In genomic region chr11:14578551-14578956, GRCh38 we compare ENCODE assay signal across 8 cellular contexts. TPM values are rescaled to one million over a fixed set of nuclear protein-coding genes. Genes with fewer than 3 reads are reported as not detected.
DNase-seq lines count a peak whose midpoint lies in the region; ATAC-seq and TF ChIP-seq lines count a peak whose summit lies in the region.

No MANE protein-coding gene starts in this region.

- H3K9me3 ChIP-seq in CD8-positive, alpha-beta T cell (ENCODE audit: low read length), result no peaks in the 10 kb centered on the region
- H3K9me3 ChIP-seq in RWPE2 (ENCODE audit: severe bottlenecking) (no peaks in the 10 kb centered on the region), lower lobe of right lung (no peaks in the 10 kb centered on the region), thymus (ENCODE audit: control insufficient read depth) (no peaks in the 10 kb centered on the region)

- no peaks in the 10 kb centered on the region for H3K27me3 Mint-ChIP-seq in CD8-positive, alpha-beta T cell (ENCODE audit: low read depth)
- no peaks in the 10 kb centered on the region for H3K27me3 Mint-ChIP-seq in activated naive CD8-positive, alpha-beta T cell treated with anti-CD3 and anti-CD28 coated beads, Interleukin-2, amount 10 ng/mL, durations not matched to agents 7 days and 5 days

- CTCF ChIA-PET in CD8-positive, alpha-beta T cell (lab: Charles Lee), result interaction anchor here (0.7 to 2.0 kb wide), 16 partner anchors 12 to 328 kb away, joined by 3 to 9 read pairs (median 4); partner anchors contain the start of genes PDE3B and PSMA1

- H3K4me1 ChIP-seq in CD8-positive, alpha-beta T cell (ENCODE audit: insufficient read depth, low read length), result peaks cover 42% of the 10 kb centered on the region
- H3K4me1 ChIP-seq in RWPE2 (ENCODE audit: insufficient read depth, poor library complexity, severe bottlenecking), result no peaks in the 10 kb centered on the region
- peaks cover 21% of the 10 kb centered on the region for H3K4me1 ChIP-seq in lower lobe of right lung
- peaks cover 15% of the 10 kb centered on the region for H3K4me1 ChIP-seq in thymus (ENCODE audit: control insufficient read depth, insufficient read depth, low read length)

- H3K36me3 Mint-ChIP-seq in CD8-positive, alpha-beta T cell, result peaks cover 56% of the 10 kb centered on the region
- H3K36me3 Mint-ChIP-seq in activated naive CD8-positive, alpha-beta T cell treated with anti-CD3 and anti-CD28 coated beads, Interleukin-2, amount 10 ng/mL, durations not matched to agents 7 days and 5 days, result peaks cover 71% of the 10 kb centered on the region

- peaks cover 28% of the 10 kb centered on the region for H3K9me3 Mint-ChIP-seq in CD8-positive, alpha-beta T cell
- H3K9me3 Mint-ChIP-seq in activated naive CD8-positive, alpha-beta T cell treated with anti-CD3 and anti-CD28 coated beads, Interleukin-2, amount 10 ng/mL, durations not matched to agents 7 days and 5 days, result peaks cover 7% of the 10 kb centered on the region

- intact Hi-C loops in CD8-positive, alpha-beta T cell (cut with DNase I, micrococcal nuclease), result loop anchor here (1.0 to 5.0 kb wide), 9 partner anchors 8 to 314 kb away; partner anchors contain the start of genes CYP2R1 (in 1 of the 2) and PSMA1 (in 1 of the 2)
- intact Hi-C loops in lower lobe of right lung (cut with DNase I), result no loop called here

- peaks cover 64% of the 10 kb centered on the region for H3K4me1 Mint-ChIP-seq in CD8-positive, alpha-beta T cell (ENCODE audit: low read depth)
- H3K4me1 Mint-ChIP-seq in activated naive CD8-positive, alpha-beta T cell treated with anti-CD3 and anti-CD28 coated beads, Interleukin-2, amount 10 ng/mL, durations not matched to agents 7 days and 5 days, result peaks cover 39% of the 10 kb centered on the region

- peak overlapping the region; percentile 56 for H3K4me3 Mint-ChIP-seq in CD8-positive, alpha-beta T cell
- H3K4me3 Mint-ChIP-seq in activated naive CD8-positive, alpha-beta T cell treated with anti-CD3 and anti-CD28 coated beads, Interleukin-2, amount 10 ng/mL, durations not matched to agents 7 days and 5 days, result peak overlapping the region; percentile 69

- 9% methylated on average over 3 of the region's 3 CpGs for WGBS in thymus

- peak overlapping the region; percentile 58 for H3K27ac ChIP-seq in CD8-positive, alpha-beta T cell (ENCODE audit: low read depth, low read length)
- H3K27ac ChIP-seq in RWPE2 (ENCODE audit: poor library complexity, severe bottlenecking) (no peak overlapping the region), lower lobe of right lung (peak overlapping the region; percentile 65), thymus (ENCODE audit: low read depth) (peak overlapping the region; percentile 90)

- H3K36me3 ChIP-seq in CD8-positive, alpha-beta T cell (ENCODE audit: insufficient read depth, low read length), result no peaks in the 10 kb centered on the region
- no peaks in the 10 kb centered on the region for H3K36me3 ChIP-seq in RWPE2 (ENCODE audit: low read depth)
- H3K36me3 ChIP-seq in lower lobe of right lung, result no peaks in the 10 kb centered on the region
- no peaks in the 10 kb centered on the region for H3K36me3 ChIP-seq in thymus (ENCODE audit: control insufficient read depth, insufficient read depth)

- TF ChIP-seq CTCF in CD8-positive, alpha-beta T cell (IDR thresholded peaks at IDR 0.05), result no peak
- no peak for TF ChIP-seq CTCF in RWPE2 (IDR thresholded peaks at IDR 0.05; ENCODE audit: poor library complexity, severe bottlenecking)
- TF ChIP-seq CTCF in lower lobe of right lung (IDR thresholded peaks at IDR 0.05), result no peak

- POLR2A ChIA-PET in CD8-positive, alpha-beta T cell (lab: Charles Lee), result interaction anchor here (0.8 to 3.7 kb wide), 20 partner anchors 8 to 313 kb away, joined by 3 to 61 read pairs (median 5); partner anchors contain the start of genes COPB1, CYP2R1 and PDE3B
- POLR2A ChIA-PET in activated naive CD8-positive, alpha-beta T cell treated with anti-CD3 and anti-CD28 coated beads, Interleukin-2, amount 10 ng/mL, durations not matched to agents 7 days and 5 days (lab: Charles Lee), result interaction anchor here (0.8 to 3.9 kb wide), 14 partner anchors 12 to 313 kb away, joined by 3 to 37 read pairs (median 4); partner anchors contain the start of genes COPB1, CYP2R1, PDE3B and PSMA1

- peak overlapping the region; percentile 96 for H3K27ac Mint-ChIP-seq in CD8-positive, alpha-beta T cell
- H3K27ac Mint-ChIP-seq in activated naive CD8-positive, alpha-beta T cell treated with anti-CD3 and anti-CD28 coated beads, Interleukin-2, amount 10 ng/mL, durations not matched to agents 7 days and 5 days, result peak overlapping the region; percentile 90

- DNase-seq in CD8-positive, alpha-beta T cell, result peak; percentile 32 to 80 (median 66)
- no peak for DNase-seq in RWPE2 (ENCODE audit: low spot score)
- no peak for DNase-seq in activated naive CD8-positive, alpha-beta T cell treated with anti-CD3 and anti-CD28 coated beads, Interleukin-2, amount 10 ng/mL, durations not matched to agents 7 days and 5 days
- no peak for DNase-seq in lower lobe of right lung
- no peak for DNase-seq in T1000 (lab: John Stamatoyannopoulos, UW)

- ATAC-seq in CD8-positive, alpha-beta T cell, result peak; percentile 90
- ATAC-seq in GM19395 (IDR thresholded peaks at IDR 0.05; ENCODE audit: unreplicated experiment) (peak; percentile 99), HG03469 (IDR thresholded peaks at IDR 0.05; ENCODE audit: unreplicated experiment) (peak; percentile 99), RWPE2 (ENCODE audit: low read depth) (peak; percentile 12; the same call in 1 of the 3 replicates), lower lobe of right lung (peak; percentile 89 to 93)
- ATAC-seq in activated naive CD8-positive, alpha-beta T cell treated with anti-CD3 and anti-CD28 coated beads, Interleukin-2, amount 10 ng/mL, durations not matched to agents 7 days and 5 days (ENCODE audit: low read depth), result peak; percentile 97

- H3K4me3 ChIP-seq in CD8-positive, alpha-beta T cell (ENCODE audit: low read depth, low read length), result no peak overlapping the region
- H3K4me3 ChIP-seq in RWPE2 (ENCODE audit: severe bottlenecking), result no peak overlapping the region
- no peak overlapping the region for H3K4me3 ChIP-seq in lower lobe of right lung
- no peak overlapping the region for H3K4me3 ChIP-seq in thymus (ENCODE audit: low read length)

- H3K27me3 ChIP-seq in CD8-positive, alpha-beta T cell (ENCODE audit: insufficient read depth, low read length), result no peaks in the 10 kb centered on the region
- H3K27me3 ChIP-seq in RWPE2 (ENCODE audit: insufficient read depth, poor library complexity, severe bottlenecking) (no peaks in the 10 kb centered on the region), lower lobe of right lung (ENCODE audit: low read depth) (no peaks in the 10 kb centered on the region), thymus (ENCODE audit: control insufficient read depth, insufficient read depth) (no peaks in the 10 kb centered on the region)

RNA-seq across cellular contexts. Expression of gene PSMA1, which starts 58.4 kb away (rescaled TPM):
- 100 to 1,000 TPM; 177 to 193 TPM for total RNA-seq in CD8-positive, alpha-beta T cell
- total RNA-seq in activated naive CD8-positive, alpha-beta T cell treated with anti-CD3 and anti-CD28 coated beads, Interleukin-2, amount 10 ng/mL, durations not matched to agents 7 days and 5 days, result 100 to 1,000 TPM; 181 to 189 TPM
- 121 TPM for total RNA-seq in lower lobe of right lung
- 309 TPM for polyA plus RNA-seq in thymus

Comparison
In these comparisons a context has a peak if more than half of its experiments do, and no peak if none do; other contexts are left out.
1. ATAC-seq: peak in every context shown above with its lines; median percentile 99 in GM19395; 99 in HG03469; 97 in activated naive CD8-positive, alpha-beta T cell treated with anti-CD3 and anti-CD28 coated beads, Interleukin-2, amount 10 ng/mL, durations not matched to agents 7 days and 5 days; 91 in lower lobe of right lung; 90 in CD8-positive, alpha-beta T cell; 12 in RWPE2.
2. DNase-seq: peak in CD8-positive, alpha-beta T cell (7 of 7); none in RWPE2 (single experiment), activated naive CD8-positive, alpha-beta T cell treated with anti-CD3 and anti-CD28 coated beads, Interleukin-2, amount 10 ng/mL, durations not matched to agents 7 days and 5 days (single experiment), lower lobe of right lung (single experiment) and T1000 (single experiment).